ENCODE assay signal across 24 cellular contexts in the genomic region with DNA sequence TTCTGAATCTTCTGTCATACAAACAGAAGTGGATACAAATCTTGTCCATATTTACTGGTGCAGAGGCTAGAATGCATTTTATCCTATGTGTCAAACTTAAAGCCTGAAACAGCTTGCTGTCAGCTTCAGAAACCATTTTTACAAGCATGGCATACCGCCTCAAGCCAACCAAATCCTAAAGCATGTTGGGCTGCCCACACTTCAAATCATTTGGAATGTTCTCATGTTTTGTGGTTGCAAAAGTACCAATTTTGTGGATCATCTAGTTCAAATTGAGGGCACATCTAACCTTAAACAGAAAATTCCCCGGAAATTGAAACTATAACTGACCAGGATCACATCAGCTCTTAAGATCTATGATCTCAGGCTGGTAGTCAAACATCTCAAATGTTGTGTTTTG.
DNase-seq lines count a peak whose midpoint lies in the region; ATAC-seq and TF ChIP-seq lines count a peak whose summit lies in the region.
"Had no signal": no experiment of that assay in that cellular context is flagged by ENCODE, and none has a peak within 500 bp of the region (broad histone marks: within the 10 kb centered on the region; RNA-seq: fewer than 3 reads in every experiment).

No MANE protein-coding gene starts in this region.

- no peak overlapping the region for H3K4me3 Mint-ChIP-seq in stimulated activated memory B cell treated with anti-CD40 and anti-IgM and Interleukin-4, amounts not matched to agents 10 μg/mL and 1 μg/mL and 100 μg/mL, for 72 hours
- H3K4me3 Mint-ChIP-seq: CD4-positive, CD25-positive, alpha-beta regulatory T cell had no signal

- H3K4me3 ChIP-seq in BLaER1 (no peak overlapping the region), HEK293 (ENCODE audit: low read depth, low read length) (no peak overlapping the region), adipocyte (ENCODE audit: low read length) (no peak overlapping the region)
- H3K4me3 ChIP-seq: SJSA1 had no signal

- DNase-seq in adipocyte (ENCODE audit: low read depth) (peak; percentile 23), fibroblast of peridontal ligament (ENCODE audit: extremely low read depth) (peak; percentile 31), NCI-H345 treated with DMSO at 0.1 percent for 48 hours (lab: John Stamatoyannopoulos, UW; ENCODE audit: unreplicated experiment) (no peak)
- DNase-seq: 8988T; ACHN; BE2C; CD4-positive, CD25-positive, alpha-beta regulatory T cell; GOT3; MV-4-11; NCI-H1105; NCI-H1436 treated with DMSO at 0.1 percent for 48 hours; NCI-H187 treated with DMSO at 0.1 percent for 48 hours; NCI-H446 treated with DMSO at 0.1 percent for 48 hours; NCI-H526; Right ventricle myocardium superior; RPMI8226 had no signal

- H3K36me3 ChIP-seq in BLaER1 (peaks cover 18% of the 10 kb centered on the region; the same call in 1 of the 2 replicates), HEK293 (ENCODE audit: control insufficient read depth in 2 of 2, insufficient read depth in 1 of 2, low read length in 2 of 2) (peaks cover 3 to 21% of the 10 kb centered on the region in 2 experiments; a peak in 2 of 3 replicates), adipocyte (ENCODE audit: control insufficient read depth, insufficient read depth, low read length, severe bottlenecking) (no peaks in the 10 kb centered on the region)
- H3K36me3 ChIP-seq: BE2C, SJSA1 had no signal

- CTCF ChIA-PET in HEK293 (lab: Yijun Ruan, JAX): interaction anchor here (0.6 to 2.4 kb wide), 2 partner anchors 84 to 207 kb away, joined by 3 to 7 read pairs; no protein-coding TSS in a partner anchor

- H3K27me3 ChIP-seq in BLaER1 (no peaks in the 10 kb centered on the region), adipocyte (replicated peaks; ENCODE audit: control insufficient read depth, insufficient read depth, low read length) (peaks cover 26% of the 10 kb centered on the region)

- H3K4me1 Mint-ChIP-seq in stimulated activated memory B cell treated with anti-CD40 and anti-IgM and Interleukin-4, amounts not matched to agents 10 μg/mL and 1 μg/mL and 100 μg/mL, for 72 hours: peaks cover 23% of the 10 kb centered on the region

- no peaks in the 10 kb centered on the region for H3K9me3 Mint-ChIP-seq in stimulated activated memory B cell treated with anti-CD40 and anti-IgM and Interleukin-4, amounts not matched to agents 10 μg/mL and 1 μg/mL and 100 μg/mL, for 72 hours
- H3K9me3 Mint-ChIP-seq: IgD-negative memory B cell had no signal

- no peak overlapping the region for H3K27ac Mint-ChIP-seq in stimulated activated memory B cell treated with anti-CD40 and anti-IgM and Interleukin-4, amounts not matched to agents 10 μg/mL and 1 μg/mL and 100 μg/mL, for 72 hours
- H3K27ac Mint-ChIP-seq: CD4-positive, CD25-positive, alpha-beta regulatory T cell; IgD-negative memory B cell had no signal

- H3K27ac ChIP-seq in BLaER1: no peak overlapping the region
- H3K27ac ChIP-seq in HEK293 (ENCODE audit: extremely low read depth, low read depth, low read length): no peak overlapping the region
- H3K27ac ChIP-seq: SJSA1 had no signal

- H3K9ac ChIP-seq in BLaER1 (no peak overlapping the region), adipocyte (ENCODE audit: low read length) (no peak overlapping the region)

- H3K4me1 ChIP-seq in BLaER1: peaks cover 24% of the 10 kb centered on the region
- H3K4me1 ChIP-seq in HEK293 (ENCODE audit: control insufficient read depth, insufficient read depth, low read length): peaks cover 8% of the 10 kb centered on the region
- peaks cover 5% of the 10 kb centered on the region for H3K4me1 ChIP-seq in adipocyte (ENCODE audit: control insufficient read depth, insufficient read depth, low read length)
- H3K4me1 ChIP-seq: BE2C had no signal

- TF ChIP-seq CTCF in HEK293 (tag by site-specific recombination; IDR thresholded peaks at IDR 0.05): no peak

- H4K20me1 ChIP-seq in BLaER1: peaks cover 26% of the 10 kb centered on the region; the same call in 1 of the 2 replicates

- no peaks in the 10 kb centered on the region for H3K9me3 ChIP-seq in BLaER1
- H3K9me3 ChIP-seq in HEK293 (ENCODE audit: control insufficient read depth, insufficient read depth, low read depth, low read length): no peaks in the 10 kb centered on the region
- H3K9me3 ChIP-seq in adipocyte (ENCODE audit: control insufficient read depth, low read length): no peaks in the 10 kb centered on the region
- H3K9me3 ChIP-seq: BE2C, SJSA1 had no signal

- peak overlapping the region; percentile 91; the same call in 1 of the 2 replicates for H3K4me2 ChIP-seq in BLaER1

- peaks cover 28% of the 10 kb centered on the region for H3K27me3 Mint-ChIP-seq in stimulated activated memory B cell treated with anti-CD40 and anti-IgM and Interleukin-4, amounts not matched to agents 10 μg/mL and 1 μg/mL and 100 μg/mL, for 72 hours

- no peaks in the 10 kb centered on the region for H3K36me3 Mint-ChIP-seq in stimulated activated memory B cell treated with anti-CD40 and anti-IgM and Interleukin-4, amounts not matched to agents 10 μg/mL and 1 μg/mL and 100 μg/mL, for 72 hours
- H3K36me3 Mint-ChIP-seq: CD4-positive, CD25-positive, alpha-beta regulatory T cell; IgD-negative memory B cell had no signal

- POLR2A ChIA-PET in HEK293 (lab: Yijun Ruan, JAX): no interaction called here

- no peak for ATAC-seq in HG03432 (IDR thresholded peaks at IDR 0.05; ENCODE audit: unreplicated experiment)
- ATAC-seq in stimulated activated memory B cell treated with anti-CD40 and anti-IgM and Interleukin-4, amounts not matched to agents 10 μg/mL and 1 μg/mL and 100 μg/mL, for 72 hours: no peak
- ATAC-seq in HG02759 (IDR thresholded peaks at IDR 0.05; ENCODE audit: unreplicated experiment): no peak
- ATAC-seq: HCT116 had no signal

TF ChIP-seq in HEK293, 187 proteins besides CTCF, POLR2A, EP300 and RAD21:
- TF ChIP-seq ZNF521 (tag by site-specific recombination; IDR thresholded peaks at IDR 0.05): no peak
- TF ChIP-seq, protein P1, sequence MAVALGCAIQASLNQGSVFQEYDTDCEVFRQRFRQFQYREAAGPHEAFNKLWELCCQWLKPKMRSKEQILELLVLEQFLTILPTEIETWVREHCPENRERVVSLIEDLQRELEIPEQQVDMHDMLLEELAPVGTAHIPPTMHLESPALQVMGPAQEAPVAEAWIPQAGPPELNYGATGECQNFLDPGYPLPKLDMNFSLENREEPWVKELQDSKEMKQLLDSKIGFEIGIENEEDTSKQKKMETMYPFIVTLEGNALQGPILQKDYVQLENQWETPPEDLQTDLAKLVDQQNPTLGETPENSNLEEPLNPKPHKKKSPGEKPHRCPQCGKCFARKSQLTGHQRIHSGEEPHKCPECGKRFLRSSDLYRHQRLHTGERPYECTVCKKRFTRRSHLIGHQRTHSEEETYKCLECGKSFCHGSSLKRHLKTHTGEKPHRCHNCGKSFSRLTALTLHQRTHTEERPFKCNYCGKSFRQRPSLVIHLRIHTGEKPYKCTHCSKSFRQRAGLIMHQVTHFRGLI (tag by site-specific recombination; IDR thresholded peaks at IDR 0.05): peak; percentile 95
- TF ChIP-seq, protein P2, sequence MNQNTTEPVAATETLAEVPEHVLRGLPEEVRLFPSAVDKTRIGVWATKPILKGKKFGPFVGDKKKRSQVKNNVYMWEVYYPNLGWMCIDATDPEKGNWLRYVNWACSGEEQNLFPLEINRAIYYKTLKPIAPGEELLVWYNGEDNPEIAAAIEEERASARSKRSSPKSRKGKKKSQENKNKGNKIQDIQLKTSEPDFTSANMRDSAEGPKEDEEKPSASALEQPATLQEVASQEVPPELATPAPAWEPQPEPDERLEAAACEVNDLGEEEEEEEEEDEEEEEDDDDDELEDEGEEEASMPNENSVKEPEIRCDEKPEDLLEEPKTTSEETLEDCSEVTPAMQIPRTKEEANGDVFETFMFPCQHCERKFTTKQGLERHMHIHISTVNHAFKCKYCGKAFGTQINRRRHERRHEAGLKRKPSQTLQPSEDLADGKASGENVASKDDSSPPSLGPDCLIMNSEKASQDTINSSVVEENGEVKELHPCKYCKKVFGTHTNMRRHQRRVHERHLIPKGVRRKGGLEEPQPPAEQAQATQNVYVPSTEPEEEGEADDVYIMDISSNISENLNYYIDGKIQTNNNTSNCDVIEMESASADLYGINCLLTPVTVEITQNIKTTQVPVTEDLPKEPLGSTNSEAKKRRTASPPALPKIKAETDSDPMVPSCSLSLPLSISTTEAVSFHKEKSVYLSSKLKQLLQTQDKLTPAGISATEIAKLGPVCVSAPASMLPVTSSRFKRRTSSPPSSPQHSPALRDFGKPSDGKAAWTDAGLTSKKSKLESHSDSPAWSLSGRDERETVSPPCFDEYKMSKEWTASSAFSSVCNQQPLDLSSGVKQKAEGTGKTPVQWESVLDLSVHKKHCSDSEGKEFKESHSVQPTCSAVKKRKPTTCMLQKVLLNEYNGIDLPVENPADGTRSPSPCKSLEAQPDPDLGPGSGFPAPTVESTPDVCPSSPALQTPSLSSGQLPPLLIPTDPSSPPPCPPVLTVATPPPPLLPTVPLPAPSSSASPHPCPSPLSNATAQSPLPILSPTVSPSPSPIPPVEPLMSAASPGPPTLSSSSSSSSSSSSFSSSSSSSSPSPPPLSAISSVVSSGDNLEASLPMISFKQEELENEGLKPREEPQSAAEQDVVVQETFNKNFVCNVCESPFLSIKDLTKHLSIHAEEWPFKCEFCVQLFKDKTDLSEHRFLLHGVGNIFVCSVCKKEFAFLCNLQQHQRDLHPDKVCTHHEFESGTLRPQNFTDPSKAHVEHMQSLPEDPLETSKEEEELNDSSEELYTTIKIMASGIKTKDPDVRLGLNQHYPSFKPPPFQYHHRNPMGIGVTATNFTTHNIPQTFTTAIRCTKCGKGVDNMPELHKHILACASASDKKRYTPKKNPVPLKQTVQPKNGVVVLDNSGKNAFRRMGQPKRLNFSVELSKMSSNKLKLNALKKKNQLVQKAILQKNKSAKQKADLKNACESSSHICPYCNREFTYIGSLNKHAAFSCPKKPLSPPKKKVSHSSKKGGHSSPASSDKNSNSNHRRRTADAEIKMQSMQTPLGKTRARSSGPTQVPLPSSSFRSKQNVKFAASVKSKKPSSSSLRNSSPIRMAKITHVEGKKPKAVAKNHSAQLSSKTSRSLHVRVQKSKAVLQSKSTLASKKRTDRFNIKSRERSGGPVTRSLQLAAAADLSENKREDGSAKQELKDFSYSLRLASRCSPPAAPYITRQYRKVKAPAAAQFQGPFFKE (tag by site-specific recombination; IDR thresholded peaks at IDR 0.05; ENCODE audit: borderline replicate concordance): no peak
